ENCODE assay signal across 9 cellular contexts in the genomic region with DNA sequence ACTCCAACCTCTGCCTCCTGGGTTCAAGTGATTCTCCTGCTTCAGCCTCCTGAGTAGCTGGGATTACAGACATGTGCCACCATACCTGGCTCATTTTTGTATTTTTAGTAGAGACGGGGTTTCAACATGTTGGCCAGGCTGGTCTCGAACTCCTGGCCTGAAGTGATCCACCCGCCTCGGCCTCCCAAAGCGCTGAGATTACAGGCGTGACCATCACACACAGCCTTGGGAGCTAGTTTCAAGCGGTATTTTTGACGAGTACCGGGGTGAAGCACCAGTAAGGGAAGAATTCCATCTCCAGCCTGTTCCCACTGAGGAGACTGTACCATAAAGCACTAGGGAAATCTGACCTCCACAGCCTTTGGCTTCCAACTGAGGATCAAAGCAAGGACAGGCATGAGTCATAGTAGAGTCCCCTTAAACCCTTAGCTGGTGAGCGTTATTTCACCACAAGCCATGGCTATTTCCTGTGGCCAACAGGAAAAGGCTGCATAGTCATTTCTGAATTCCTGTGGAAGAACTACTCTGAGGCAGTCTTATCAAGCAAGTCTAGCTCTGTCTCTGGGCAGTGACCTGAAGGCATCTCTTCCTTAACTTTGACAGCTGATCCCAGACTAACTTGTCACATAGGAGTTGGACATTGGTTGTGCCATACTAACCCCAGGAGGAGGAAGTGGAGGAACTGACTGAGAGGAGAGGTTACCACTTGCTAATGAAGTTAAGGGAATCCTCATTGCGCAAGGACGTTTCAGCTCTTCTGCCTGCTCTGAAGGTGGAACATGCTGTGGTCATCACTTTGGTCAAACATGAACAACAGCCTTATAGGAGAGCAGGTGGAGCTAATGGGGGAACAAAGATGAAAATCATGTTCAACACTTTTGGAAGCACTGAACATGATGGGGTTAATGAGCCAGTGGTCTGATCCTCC.
DNase-seq lines count a peak whose midpoint lies in the region; ATAC-seq lines count a peak whose summit lies in the region.
"Had no signal": no experiment of that assay in that cellular context is flagged by ENCODE, and none has a peak within 500 bp of the region (broad histone marks: within the 10 kb centered on the region; RNA-seq: fewer than 3 reads in every experiment).

No MANE protein-coding gene starts in this region.

- peak overlapping the region in 1 of 2 donors; percentile 1 for H3K4me3 Mint-ChIP-seq in stimulated activated naive CD8-positive, alpha-beta T cell treated with anti-CD3 and anti-CD28 coated beads, Interleukin-15, amount 100 ng/mL, for 72 hours
- H3K4me3 Mint-ChIP-seq: B cell had no signal

- H3K27me3 Mint-ChIP-seq in stimulated activated naive CD8-positive, alpha-beta T cell treated with anti-CD3 and anti-CD28 coated beads, Interleukin-15, amount 100 ng/mL, for 72 hours: peaks cover 14% of the 10 kb centered on the region

- peak overlapping the region; percentile 55 for H3K27ac ChIP-seq in epithelial cell of prostate

- ATAC-seq in stimulated activated naive CD8-positive, alpha-beta T cell treated with anti-CD3 and anti-CD28 coated beads, Interleukin-15, amount 100 ng/mL, for 72 hours: peak; percentile 69
- ATAC-seq in HG03280 (IDR thresholded peaks at IDR 0.05; ENCODE audit: unreplicated experiment): no peak

- H3K27ac Mint-ChIP-seq in stimulated activated naive CD8-positive, alpha-beta T cell treated with anti-CD3 and anti-CD28 coated beads, Interleukin-15, amount 100 ng/mL, for 72 hours: no peak overlapping the region
- H3K27ac Mint-ChIP-seq: B cell had no signal

- DNase-seq in SIG-M5 treated with dmso at 0.1 percent for 504 hours (lab: John Stamatoyannopoulos, UW; ENCODE audit: unreplicated experiment) (peak; percentile 85), SIG-M5 (lab: John Stamatoyannopoulos, UW) (no peak), OCI-M1 (lab: John Stamatoyannopoulos, UW) (peak; percentile 32), epithelial cell of prostate (ENCODE audit: low read depth, low spot score) (no peak), NCI-H1417 (lab: John Stamatoyannopoulos, UW) (no peak), NCI-H526 treated with DMSO at 0.1 percent for 48 hours (lab: John Stamatoyannopoulos, UW) (no peak)
- DNase-seq in stimulated activated naive CD8-positive, alpha-beta T cell treated with anti-CD3 and anti-CD28 coated beads, Interleukin-15, amount 100 ng/mL, for 72 hours: peak; percentile 30 to 56

- H3K4me1 Mint-ChIP-seq in stimulated activated naive CD8-positive, alpha-beta T cell treated with anti-CD3 and anti-CD28 coated beads, Interleukin-15, amount 100 ng/mL, for 72 hours: peaks cover 31% of the 10 kb centered on the region

- H3K9me3 Mint-ChIP-seq in stimulated activated naive CD8-positive, alpha-beta T cell treated with anti-CD3 and anti-CD28 coated beads, Interleukin-15, amount 100 ng/mL, for 72 hours: no peaks in the 10 kb centered on the region

Comparison
In these comparisons a context has a peak if more than half of its experiments do, and no peak if none do; other contexts are left out.
1. DNase-seq: peak in SIG-M5 treated with dmso at 0.1 percent for 504 hours (single experiment), OCI-M1 (single experiment) and stimulated activated naive CD8-positive, alpha-beta T cell treated with anti-CD3 and anti-CD28 coated beads, Interleukin-15, amount 100 ng/mL, for 72 hours (2 of 2); none in SIG-M5 (single experiment), epithelial cell of prostate (single experiment), NCI-H1417 (0 of 3) and NCI-H526 treated with DMSO at 0.1 percent for 48 hours (single experiment).